17 cellular contexts compared by ENCODE assay signal in the genomic region with DNA sequence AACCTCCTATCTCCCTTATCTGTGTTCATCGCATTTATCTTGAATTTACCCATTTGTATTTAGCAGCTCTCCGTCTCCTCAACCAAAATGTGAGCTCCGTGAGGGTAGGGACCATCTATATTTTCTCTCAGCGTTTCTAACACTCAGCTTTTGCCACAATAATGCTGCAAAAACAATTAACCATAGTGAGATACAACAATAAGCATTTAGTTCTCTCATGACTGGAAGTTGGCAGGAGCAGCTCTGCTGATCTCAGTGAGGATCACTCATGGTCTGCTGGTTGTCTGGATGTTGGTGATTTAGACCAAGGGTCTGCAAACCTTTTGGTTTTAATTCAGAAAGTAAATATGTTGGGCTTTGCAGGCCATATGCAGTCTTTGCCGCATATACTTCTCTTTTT.
"Had no signal": no experiment of that assay in that cellular context is flagged by ENCODE, and none has a peak within 500 bp of the region (broad histone marks: within the 10 kb centered on the region; RNA-seq: fewer than 3 reads in every experiment).

No MANE protein-coding gene starts in this region.

- H3K36me3 ChIP-seq: esophagus muscularis mucosa, gastroesophageal sphincter, heart right ventricle, left lung, lower lobe of right lung had no signal

- ATAC-seq: foreskin keratinocyte, gastroesophageal sphincter, heart right ventricle, left cardiac atrium, left lung, left ventricle myocardium superior, lower lobe of right lung, mucosa of descending colon had no signal

- H3K27ac ChIP-seq: coronary artery, esophagus muscularis mucosa, foreskin keratinocyte, gastroesophageal sphincter, heart right ventricle, left lung, lower lobe of right lung had no signal

- H3K27me3 ChIP-seq: dorsolateral prefrontal cortex, esophagus muscularis mucosa, foreskin keratinocyte, gastroesophageal sphincter, heart right ventricle, left lung had no signal

- H3K9me3 ChIP-seq: esophagus muscularis mucosa, gastroesophageal sphincter, lower lobe of right lung, mucosa of descending colon had no signal

- H3K4me1 ChIP-seq: esophagus muscularis mucosa, foreskin keratinocyte, gastroesophageal sphincter, heart right ventricle, left lung, lower lobe of right lung had no signal

- H3K4me3 ChIP-seq: coronary artery, dorsolateral prefrontal cortex, esophagus muscularis mucosa, gastroesophageal sphincter, heart right ventricle, left lung, lower lobe of right lung, mucosa of descending colon had no signal

- DNase-seq: dermis blood vessel endothelial cell; dorsolateral prefrontal cortex; effector CD4-positive, alpha-beta T cell; effector memory CD4-positive, alpha-beta T cell; foreskin keratinocyte; glutamatergic neuron; heart right ventricle; hippocampal formation; left cardiac atrium; left lung; left ventricle myocardium superior; lower lobe of right lung; mesendoderm; mucosa of descending colon had no signal
